ENCODE assay signal across 22 cellular contexts in the genomic region with DNA sequence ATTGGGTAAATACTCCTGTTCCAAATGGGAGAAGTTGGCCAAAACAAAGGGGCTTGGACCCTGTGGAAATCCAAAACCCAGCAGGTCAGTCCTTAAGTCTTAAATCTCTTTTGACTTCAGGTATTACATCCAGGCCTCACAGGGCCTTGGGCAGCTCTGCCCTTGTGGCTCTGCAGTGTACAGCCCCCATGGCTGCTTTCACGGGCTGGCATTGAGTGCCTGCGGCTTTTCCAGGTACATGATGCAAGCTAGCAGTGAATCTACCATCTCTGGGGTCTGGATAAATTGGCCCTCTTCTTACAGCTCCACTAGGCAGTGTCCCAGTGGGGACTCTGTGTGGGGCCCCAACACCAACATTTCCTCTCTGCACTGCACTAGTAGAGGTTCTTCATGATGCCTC.
"Had no signal": no experiment of that assay in that cellular context is flagged by ENCODE, and none has a peak within 500 bp of the region (broad histone marks: within the 10 kb centered on the region; RNA-seq: fewer than 3 reads in every experiment).

No MANE protein-coding gene starts in this region.

- H3K9me3 Mint-ChIP-seq: type B pancreatic cell had no signal

- H3K27ac Mint-ChIP-seq: stimulated activated memory B cell treated with anti-CD40 and anti-IgM and Interleukin-4, amounts not matched to agents 10 μg/mL and 1 μg/mL and 100 μg/mL, for 72 hours; stimulated activated naive B cell treated with anti-CD40 and anti-IgM and Interleukin-4, amounts not matched to agents 10 μg/mL and 1 μg/mL and 100 μg/mL, for 72 hours; stimulated activated naive CD8-positive, alpha-beta T cell treated with anti-CD3 and anti-CD28 coated beads, Interleukin-15, amount 100 ng/mL, for 72 hours; stimulated activated naive CD8-positive, alpha-beta T cell treated with anti-CD3 and anti-CD28 coated beads, Interleukin-15, Interleukin-2, amounts not matched to agents 100 ng/mL and 50 ng/mL, for 24 hours; type B pancreatic cell had no signal

- H3K36me3 Mint-ChIP-seq: stimulated activated memory B cell treated with anti-CD40 and anti-IgM and Interleukin-4, amounts not matched to agents 10 μg/mL and 1 μg/mL and 100 μg/mL, for 72 hours; stimulated activated naive B cell treated with anti-CD40 and anti-IgM and Interleukin-4, amounts not matched to agents 10 μg/mL and 1 μg/mL and 100 μg/mL, for 72 hours; type B pancreatic cell had no signal

- H3K4me1 Mint-ChIP-seq: stimulated activated memory B cell treated with anti-CD40 and anti-IgM and Interleukin-4, amounts not matched to agents 10 μg/mL and 1 μg/mL and 100 μg/mL, for 72 hours; stimulated activated naive B cell treated with anti-CD40 and anti-IgM and Interleukin-4, amounts not matched to agents 10 μg/mL and 1 μg/mL and 100 μg/mL, for 72 hours; stimulated activated naive CD8-positive, alpha-beta T cell treated with anti-CD3 and anti-CD28 coated beads, Interleukin-15, amount 100 ng/mL, for 72 hours had no signal

- DNase-seq: stimulated activated CD4-positive, alpha-beta T cell treated with anti-CD3 and anti-CD28 coated beads, Interleukin-2, amount 100 ng/mL, for 48 hours; stimulated activated CD4-positive, alpha-beta T cell treated with anti-CD3 and anti-CD28 coated beads, Interleukin-4, amount 100 ng/mL, for 1 hour; stimulated activated CD4-positive, alpha-beta T cell treated with anti-CD3 and anti-CD28 coated beads, Interleukin-4, amount 100 ng/mL, for 24 hours; stimulated activated CD4-positive, alpha-beta T cell treated with anti-CD3 and anti-CD28 coated beads, Interleukin-4, amount 100 ng/mL, for 4 hours; stimulated activated CD8-positive, alpha-beta memory T cell treated with anti-CD3 and anti-CD28 coated beads, Interleukin-4, amount 100 ng/mL, for 48 hours; stimulated activated naive B cell treated with anti-CD40 and anti-IgM and Interleukin-4, amounts not matched to agents 10 μg/mL and 1 μg/mL and 100 μg/mL, for 72 hours; stimulated activated naive CD4-positive, alpha-beta T cell; stimulated activated naive CD4-positive, alpha-beta T cell treated with Interleukin-2 at 50 U/mL for 16 hours; stimulated activated naive CD8-positive, alpha-beta T cell treated with anti-CD3 and anti-CD28 coated beads, Interleukin-15, amount 100 ng/mL, for 72 hours; stimulated activated naive CD8-positive, alpha-beta T cell treated with anti-CD3 and anti-CD28 coated beads, Interleukin-15, Interleukin-2, amounts not matched to agents 100 U/mL and 50 U/mL, for 24 hours; stomach; substantia nigra; testis; thyroid gland; tibial artery; transverse colon; trophoblast cell; upper lobe of right lung; uterus had no signal

- H3K4me3 Mint-ChIP-seq: stimulated activated memory B cell treated with anti-CD40 and anti-IgM and Interleukin-4, amounts not matched to agents 10 μg/mL and 1 μg/mL and 100 μg/mL, for 72 hours; stimulated activated naive B cell treated with anti-CD40 and anti-IgM and Interleukin-4, amounts not matched to agents 10 μg/mL and 1 μg/mL and 100 μg/mL, for 72 hours; stimulated activated naive CD8-positive, alpha-beta T cell treated with anti-CD3 and anti-CD28 coated beads, Interleukin-15, amount 100 ng/mL, for 72 hours; stimulated activated naive CD8-positive, alpha-beta T cell treated with anti-CD3 and anti-CD28 coated beads, Interleukin-15, Interleukin-2, amounts not matched to agents 100 ng/mL and 50 ng/mL, for 24 hours; type B pancreatic cell had no signal

- ATAC-seq: stimulated activated memory B cell treated with anti-CD40 and anti-IgM and Interleukin-4, amounts not matched to agents 10 μg/mL and 1 μg/mL and 100 μg/mL, for 72 hours; stimulated activated naive B cell treated with anti-CD40 and anti-IgM and Interleukin-4, amounts not matched to agents 10 μg/mL and 1 μg/mL and 100 μg/mL, for 72 hours; stimulated activated naive CD8-positive, alpha-beta T cell treated with anti-CD3 and anti-CD28 coated beads, Interleukin-15, amount 100 ng/mL, for 72 hours; stimulated activated naive CD8-positive, alpha-beta T cell treated with anti-CD3 and anti-CD28 coated beads, Interleukin-15, Interleukin-2, amounts not matched to agents 100 U/mL and 50 U/mL, for 24 hours; upper lobe of right lung had no signal
